ENCODE assay signal across 30 cellular contexts in the genomic region with DNA sequence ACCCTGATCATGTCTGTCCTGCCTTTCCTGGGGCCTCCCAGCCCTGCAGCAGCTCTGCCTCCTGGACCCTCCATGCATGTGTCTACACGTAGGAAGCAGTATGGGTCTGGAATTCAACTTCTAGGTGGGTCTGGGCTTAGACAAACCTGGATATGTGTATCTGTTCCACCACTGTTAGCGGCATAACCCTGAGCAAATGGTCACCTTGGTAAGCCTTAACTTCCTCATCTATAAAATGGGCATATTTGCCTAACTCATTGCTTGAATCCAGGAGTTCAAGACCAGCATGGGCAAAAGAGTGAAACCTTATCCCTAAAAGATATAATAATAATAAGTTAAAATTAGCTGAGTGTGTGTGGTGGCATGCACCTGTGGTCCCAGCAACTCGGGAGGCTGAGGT. TPM values are rescaled to one million over a fixed set of nuclear protein-coding genes. Genes with fewer than 3 reads are reported as not detected.
"Had no signal": no experiment of that assay in that cellular context is flagged by ENCODE, and none has a peak within 500 bp of the region (broad histone marks: within the 10 kb centered on the region; RNA-seq: fewer than 3 reads in every experiment).

No MANE protein-coding gene starts in this region.

- H3K36me3 Mint-ChIP-seq: memory B cell; mesothelial cell of epicardium; neural progenitor cell; stimulated activated memory B cell treated with anti-CD40 and anti-IgM and Interleukin-4, amounts not matched to agents 10 μg/mL and 1 μg/mL and 100 μg/mL, for 72 hours had no signal

- H3K27me3 ChIP-seq: esophagus squamous epithelium, heart right ventricle, neural progenitor cell, ovary, spleen, tibial nerve, upper lobe of left lung had no signal

- H3K4me3 ChIP-seq: esophagus squamous epithelium, heart right ventricle, left ventricle myocardium inferior, lung, mucosa of descending colon, neural progenitor cell, ovary, psoas muscle, skin epidermis, spleen, thoracic aorta, tibial nerve, upper lobe of left lung had no signal

- H2AFZ ChIP-seq: neural progenitor cell had no signal

- H3K27me3 Mint-ChIP-seq: stimulated activated memory B cell treated with anti-CD40 and anti-IgM and Interleukin-4, amounts not matched to agents 10 μg/mL and 1 μg/mL and 100 μg/mL, for 72 hours had no signal

- H3K27ac ChIP-seq: neural progenitor cell, ovary, psoas muscle, tibial nerve had no signal

- H3K4me2 ChIP-seq: neural progenitor cell had no signal

- FAIRE-seq: colon, islet of Langerhans, urothelium cell line had no signal

- DNase-seq: effector CD8-positive, alpha-beta T cell; erythroblast; esophagus squamous epithelium; foreskin melanocyte; heart right ventricle; hippocampal formation; left cardiac atrium; left ventricle myocardium inferior; mucosa of descending colon; naive B cell; occipital lobe; ovary; posterior cingulate gyrus; psoas muscle; spleen; stimulated activated CD4-positive, alpha-beta T cell treated with anti-CD3 and anti-CD28 coated beads, Interleukin-4, amount 100 ng/mL, for 4 hours had no signal

- H3K4me3 Mint-ChIP-seq: memory B cell; mesothelial cell of epicardium; naive B cell; natural killer cell treated with Interleukin-12 subunit alpha and Interleukin-12 subunit beta and Interleukin-15 and Interleukin-18, amount 100 ng/mL, for 72 hours; neural progenitor cell; stimulated activated memory B cell treated with anti-CD40 and anti-IgM and Interleukin-4, amounts not matched to agents 10 μg/mL and 1 μg/mL and 100 μg/mL, for 72 hours; stimulated activated naive CD8-positive, alpha-beta T cell treated with anti-CD3 and anti-CD28 coated beads, Interleukin-15, Interleukin-2, amounts not matched to agents 100 ng/mL and 50 ng/mL, for 24 hours had no signal

- H3K27ac Mint-ChIP-seq: memory B cell; naive B cell; natural killer cell treated with Interleukin-12 subunit alpha and Interleukin-12 subunit beta and Interleukin-15 and Interleukin-18, amount 100 ng/mL, for 72 hours; stimulated activated memory B cell treated with anti-CD40 and anti-IgM and Interleukin-4, amounts not matched to agents 10 μg/mL and 1 μg/mL and 100 μg/mL, for 72 hours; stimulated activated naive CD8-positive, alpha-beta T cell treated with anti-CD3 and anti-CD28 coated beads, Interleukin-15, Interleukin-2, amounts not matched to agents 100 ng/mL and 50 ng/mL, for 24 hours had no signal

- ATAC-seq: mucosa of descending colon; natural killer cell treated with Interleukin-12 subunit alpha and Interleukin-12 subunit beta and Interleukin-15 and Interleukin-18, amount 100 ng/mL, for 72 hours; stimulated activated memory B cell treated with anti-CD40 and anti-IgM and Interleukin-4, amounts not matched to agents 10 μg/mL and 1 μg/mL and 100 μg/mL, for 72 hours had no signal

- H3K36me3 ChIP-seq: esophagus squamous epithelium, heart right ventricle, left ventricle myocardium inferior, neural progenitor cell, ovary, spleen, thoracic aorta, tibial nerve, upper lobe of left lung had no signal

- H3K9me3 Mint-ChIP-seq: neural progenitor cell had no signal

- H3K9ac ChIP-seq: neural progenitor cell had no signal

- H3K9me3 ChIP-seq: mucosa of descending colon, ovary, psoas muscle, thoracic aorta, tibial nerve, upper lobe of left lung had no signal

RNA-seq across cellular contexts. Expression of a gene that starts 44.2 kb away (rescaled TPM):
- total RNA-seq: natural killer cell treated with Interleukin-12 subunit alpha and Interleukin-12 subunit beta and Interleukin-15 and Interleukin-18, amount 100 ng/mL, for 72 hours had no signal
